ENCODE assay signal across 8 cellular contexts in genomic region chrX:49269768-49270248, GRCh38. TPM values are rescaled to one million over a fixed set of nuclear protein-coding genes. Genes with fewer than 3 reads are reported as not detected.
DNase-seq lines count a peak whose midpoint lies in the region; ATAC-seq and TF ChIP-seq lines count a peak whose summit lies in the region.

TSS of gene PPP1R3F (plus strand) at chrX:49269793. CDS start at chrX:49269870, 77 bp downstream.

- H3K4me1 Mint-ChIP-seq in CD4-positive, CD25-positive, alpha-beta regulatory T cell: peaks cover 0 to 75% (median 24%) of the 10 kb centered on the region in 4 donors
- peaks cover 40% of the 10 kb centered on the region for H3K4me1 Mint-ChIP-seq in brain

- peak within 1 kb of the TSS; percentile 97 for H3K27ac ChIP-seq in CD4-positive, CD25-positive, alpha-beta regulatory T cell (ENCODE audit: insufficient read depth, low read length, poor library complexity, severe bottlenecking)
- H3K27ac ChIP-seq in right lobe of liver: peak within 1 kb of the TSS; percentile 65 to 91 (median 68)
- H3K27ac ChIP-seq in thoracic aorta: peak within 1 kb of the TSS; percentile 86 to 89

- ATAC-seq in CD4-positive, CD25-positive, alpha-beta regulatory T cell (ENCODE audit: low read depth in 2 of 2): no peak
- ATAC-seq in GM21360 (IDR thresholded peaks at IDR 0.05; ENCODE audit: unreplicated experiment) (peak; percentile 2), HG03571 (IDR thresholded peaks at IDR 0.05; ENCODE audit: unreplicated experiment) (peak; percentile 12), right lobe of liver (peak in 2 of 4 donors; percentile 1 to 9), thoracic aorta (ENCODE audit: insufficient number of reproducible peaks, low FRiP score, low read depth) (peak; percentile 4)

- no peaks in the 10 kb centered on the region for H3K27me3 ChIP-seq in CD4-positive, CD25-positive, alpha-beta regulatory T cell (ENCODE audit: control insufficient read depth, insufficient read depth, low read length)
- H3K27me3 ChIP-seq in right lobe of liver: no peaks in the 10 kb centered on the region
- no peaks in the 10 kb centered on the region for H3K27me3 ChIP-seq in thoracic aorta (replicated peaks; ENCODE audit: insufficient read depth)

- peaks cover 76% of the 10 kb centered on the region for H3K4me1 ChIP-seq in CD4-positive, CD25-positive, alpha-beta regulatory T cell (ENCODE audit: control insufficient read depth, insufficient read depth, low read length, poor library complexity, severe bottlenecking)
- H3K4me1 ChIP-seq in right lobe of liver: peaks cover 0 to 15% (median 0%) of the 10 kb centered on the region in 4 donors
- H3K4me1 ChIP-seq in thoracic aorta (ENCODE audit: control insufficient read depth in 1 of 2, low read depth in 2 of 2): peaks cover 5 to 26% of the 10 kb centered on the region in 2 donors

- DNase-seq in CD4-positive, CD25-positive, alpha-beta regulatory T cell: peak in 1 of 3 donors; percentile 43
- DNase-seq in right lobe of liver (peak in 1 of 3 donors; percentile 41), thoracic aorta (ENCODE audit: low spot score) (no peak), NCI-H1048 (lab: John Stamatoyannopoulos, UW) (no peak), NCI-H69 (lab: John Stamatoyannopoulos, UW) (no peak)

- peak within 1 kb of the TSS; percentile 85 for H3K4me3 ChIP-seq in CD4-positive, CD25-positive, alpha-beta regulatory T cell (ENCODE audit: low read depth, low read length)
- peak within 1 kb of the TSS; percentile 55 to 70 (median 66) for H3K4me3 ChIP-seq in right lobe of liver
- peak within 1 kb of the TSS; percentile 81 for H3K4me3 ChIP-seq in thoracic aorta

- TF ChIP-seq CTCF in brain (conservative IDR thresholded peaks at IDR 0.05) (no peak), right lobe of liver (IDR thresholded peaks at IDR 0.05) (no peak), thoracic aorta (IDR thresholded peaks at IDR 0.05) (no peak)

- H3K36me3 Mint-ChIP-seq in CD4-positive, CD25-positive, alpha-beta regulatory T cell: peaks cover 6% of the 10 kb centered on the region
- H3K36me3 Mint-ChIP-seq in brain: no peaks in the 10 kb centered on the region

- intact Hi-C loops in right lobe of liver (cut with DNase I): no loop called here

- peak within 1 kb of the TSS; percentile 89 to 100 (median 96) for H3K4me3 Mint-ChIP-seq in CD4-positive, CD25-positive, alpha-beta regulatory T cell
- peak within 1 kb of the TSS; percentile 88 to 98 (median 93) for H3K4me3 Mint-ChIP-seq in brain

- no peaks in the 10 kb centered on the region for H3K9me3 ChIP-seq in CD4-positive, CD25-positive, alpha-beta regulatory T cell (ENCODE audit: control insufficient read depth in 2 of 2, low read length in 2 of 2)
- no peaks in the 10 kb centered on the region for H3K9me3 ChIP-seq in right lobe of liver
- H3K9me3 ChIP-seq in thoracic aorta: no peaks in the 10 kb centered on the region

- H3K36me3 ChIP-seq in CD4-positive, CD25-positive, alpha-beta regulatory T cell (ENCODE audit: control insufficient read depth, insufficient read depth, low read length): no peaks in the 10 kb centered on the region
- H3K36me3 ChIP-seq in right lobe of liver (no peaks in the 10 kb centered on the region), thoracic aorta (no peaks in the 10 kb centered on the region)

- peak; percentile 81 for TF ChIP-seq POLR2A in right lobe of liver (IDR thresholded peaks at IDR 0.05)

- 46% methylated on average over 40 of the region's 70 CpGs for whole genome bisulfite sequencing in right lobe of liver (ENCODE audit: insufficient coverage, low coverage, low lambda C conversion rate, missing lambda C conversion rate)

- no peaks in the 10 kb centered on the region for H3K9me3 Mint-ChIP-seq in CD4-positive, CD25-positive, alpha-beta regulatory T cell
- H3K9me3 Mint-ChIP-seq in brain: peaks cover 0 to 11% (median 3%) of the 10 kb centered on the region in 5 experiments

- no peaks in the 10 kb centered on the region for H3K27me3 Mint-ChIP-seq in CD4-positive, CD25-positive, alpha-beta regulatory T cell
- H3K27me3 Mint-ChIP-seq in brain: peaks cover 4% of the 10 kb centered on the region

- H3K27ac Mint-ChIP-seq in CD4-positive, CD25-positive, alpha-beta regulatory T cell: peak within 1 kb of the TSS; percentile 98 to 100 (median 99)
- H3K27ac Mint-ChIP-seq in brain: peak within 1 kb of the TSS; percentile 100

RNA-seq across cellular contexts. Expression of gene PPP1R3F, which starts in this region (rescaled TPM):
- 19.4 TPM for total RNA-seq in CD4-positive, CD25-positive, alpha-beta regulatory T cell
- 10 to 100 TPM; 11.8 to 28.0 (median 15.1) TPM for polyA plus RNA-seq in CD4-positive, CD25-positive, alpha-beta regulatory T cell
- polyA plus RNA-seq in brain (ENCODE audit: insufficient read depth, low read depth, low replicate concordance): 16.5 TPM
- total RNA-seq in right lobe of liver (1 to 10 TPM; 1.6 to 4.0 (median 2.2) TPM), thoracic aorta (10 to 100 TPM; 12.6 to 14.8 TPM)

Comparison
In these comparisons a context has a peak if more than half of its experiments do, and no peak if none do; other contexts are left out.
1. ATAC-seq: peak in GM21360 (single experiment), HG03571 (single experiment) and thoracic aorta (single experiment); none in CD4-positive, CD25-positive, alpha-beta regulatory T cell (0 of 2).
2. Peak in every context shown above with its lines, with median percentiles within 50 percentile points of each other: H3K27ac ChIP-seq and H3K4me3 ChIP-seq.